Comparison of ENCODE assay signal across 9 cellular contexts in the genomic region with DNA sequence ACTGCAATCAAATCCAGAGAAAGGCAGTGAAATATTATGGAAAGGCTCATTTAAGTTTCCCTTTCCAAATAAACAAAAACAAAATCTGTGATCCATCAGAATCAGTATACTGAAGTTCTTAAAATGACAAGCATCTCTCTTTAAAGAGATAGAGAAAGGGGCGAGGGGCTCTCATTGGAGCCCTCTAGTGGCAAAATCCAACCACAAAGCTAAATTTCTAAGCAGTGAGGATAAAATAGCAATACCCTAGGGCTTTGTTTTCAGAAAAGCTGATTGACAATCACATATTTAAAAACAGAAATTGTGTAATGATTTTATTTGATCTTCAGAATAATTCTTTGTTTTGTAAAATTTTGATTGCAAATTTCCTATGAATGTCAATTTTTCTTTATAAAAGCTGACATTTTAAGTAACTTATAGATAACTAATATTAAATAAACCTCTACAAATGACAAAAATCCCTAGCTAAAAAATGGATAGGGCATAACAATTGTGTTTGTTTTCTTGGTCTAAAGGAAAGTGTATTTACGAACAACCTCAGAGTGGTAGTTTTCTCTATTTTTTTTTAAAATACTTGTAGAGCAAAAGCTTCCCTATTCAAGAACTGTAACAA.
DNase-seq lines count a peak whose midpoint lies in the region; ATAC-seq, FAIRE-seq and TF ChIP-seq lines count a peak whose summit lies in the region.
"Had no signal": no experiment of that assay in that cellular context is flagged by ENCODE, and none has a peak within 500 bp of the region (broad histone marks: within the 10 kb centered on the region; RNA-seq: fewer than 3 reads in every experiment).

No MANE protein-coding gene starts in this region.

- no peaks in the 10 kb centered on the region for H4K20me1 ChIP-seq in Loucy (ENCODE audit: insufficient read depth, low read length, poor library complexity, severe bottlenecking)

- H3K9me3 Mint-ChIP-seq in MCF 10A (ENCODE audit: unreplicated experiment): no peaks in the 10 kb centered on the region
- H3K9me3 Mint-ChIP-seq in WTC11: no peaks in the 10 kb centered on the region
- H3K9me3 Mint-ChIP-seq: stimulated activated naive B cell treated with anti-CD40 and anti-IgM and Interleukin-4, amounts not matched to agents 10 μg/mL and 1 μg/mL and 100 μg/mL, for 72 hours had no signal

- no peak overlapping the region for H3K4me3 Mint-ChIP-seq in MCF 10A (ENCODE audit: unreplicated experiment)
- H3K4me3 Mint-ChIP-seq in WTC11: no peak overlapping the region
- H3K4me3 Mint-ChIP-seq: stimulated activated naive B cell treated with anti-CD40 and anti-IgM and Interleukin-4, amounts not matched to agents 10 μg/mL and 1 μg/mL and 100 μg/mL, for 72 hours had no signal

- no peaks in the 10 kb centered on the region for H3F3A ChIP-seq in Loucy (ENCODE audit: low read depth)

- peak; percentile 94 for FAIRE-seq in islet of Langerhans (lab: Jason Lieb, UNC)

- H3K27ac ChIP-seq in breast epithelium (no peak overlapping the region), uterus (no peak overlapping the region)

- TF ChIP-seq POLR2A in breast epithelium (IDR thresholded peaks at IDR 0.05) (no peak), uterus (IDR thresholded peaks at IDR 0.05) (no peak)

- H3K36me3 ChIP-seq in breast epithelium: no peaks in the 10 kb centered on the region
- no peaks in the 10 kb centered on the region for H3K36me3 ChIP-seq in Loucy (ENCODE audit: insufficient read depth, low read length)
- H3K36me3 ChIP-seq in uterus: no peaks in the 10 kb centered on the region

- POLR2A ChIA-PET in MCF 10A (lab: Yijun Ruan, JAX) (interaction anchor here (1.1 kb wide), 2 partner anchors 31 to 310 kb away, joined by 3 to 5 read pairs; partner anchors contain the start of gene ZNHIT6), WTC11 (lab: Charles Lee) (no interaction called here)

- ATAC-seq in GM21786 (IDR thresholded peaks at IDR 0.05; ENCODE audit: unreplicated experiment) (peak; percentile 43), WTC11 (peak; percentile 59)

- no TSS peak for BruUV-seq in MCF 10A (replicated peaks; lab: Mats Ljungman, UMichigan)

- no peaks in the 10 kb centered on the region for H3K36me3 Mint-ChIP-seq in MCF 10A (ENCODE audit: insufficient read depth, unreplicated experiment)
- no peaks in the 10 kb centered on the region for H3K36me3 Mint-ChIP-seq in WTC11
- H3K36me3 Mint-ChIP-seq: stimulated activated naive B cell treated with anti-CD40 and anti-IgM and Interleukin-4, amounts not matched to agents 10 μg/mL and 1 μg/mL and 100 μg/mL, for 72 hours had no signal

- no peak overlapping the region for H3K4me3 ChIP-seq in breast epithelium
- H3K4me3 ChIP-seq in Loucy (ENCODE audit: low read length, poor library complexity, severe bottlenecking): no peak overlapping the region
- H3K4me3 ChIP-seq in uterus: no peak overlapping the region

- H3K79me2 ChIP-seq in Loucy (ENCODE audit: insufficient read depth, low read length): no peaks in the 10 kb centered on the region

- intact Hi-C loops in MCF 10A (cut with micrococcal nuclease): loop anchor here (1.0 to 10.0 kb wide), 2 partner anchors 310 to 1074 kb away; partner anchors contain the start of gene ZNHIT6
- intact Hi-C loops in breast epithelium (cut with DNase I; ENCODE audit: low total_unique reads): no loop called here
- intact Hi-C loops in uterus (cut with DNase I; ENCODE audit: low total_unique reads): no loop called here

- TF ChIP-seq CTCF in MCF 10A (IDR thresholded peaks at IDR 0.05; ENCODE audit: unreplicated experiment) (peak; percentile 69), breast epithelium (IDR thresholded peaks at IDR 0.05) (peak in 1 of 3 donors; percentile 47), Loucy (conservative IDR thresholded peaks at IDR 0.05; ENCODE audit: low read length) (peak; percentile 87), WTC11 (IDR thresholded peaks at IDR 0.05) (0 out of 2 replicates have a peak, but pooled peaks have one; percentile 29), uterus (IDR thresholded peaks at IDR 0.05) (peak; percentile 24 to 42 (median 35))

- H3K4me1 ChIP-seq in breast epithelium (no peaks in the 10 kb centered on the region), Loucy (ENCODE audit: insufficient read depth, low read length, poor library complexity, severe bottlenecking) (no peaks in the 10 kb centered on the region), uterus (no peaks in the 10 kb centered on the region)

- H3K27me3 Mint-ChIP-seq in MCF 10A (ENCODE audit: insufficient read depth, unreplicated experiment): peaks cover 9% of the 10 kb centered on the region
- no peaks in the 10 kb centered on the region for H3K27me3 Mint-ChIP-seq in WTC11 (ENCODE audit: low read depth)
- H3K27me3 Mint-ChIP-seq: stimulated activated naive B cell treated with anti-CD40 and anti-IgM and Interleukin-4, amounts not matched to agents 10 μg/mL and 1 μg/mL and 100 μg/mL, for 72 hours had no signal

- H3K9me2 ChIP-seq in Loucy (replicated peaks; ENCODE audit: low read depth, low read length): no peaks in the 10 kb centered on the region; the same call in 1 of the 2 replicates

- H3K9me3 ChIP-seq in breast epithelium (no peaks in the 10 kb centered on the region), Loucy (ENCODE audit: insufficient read depth, low read depth, low read length) (no peaks in the 10 kb centered on the region), uterus (no peaks in the 10 kb centered on the region)

- H3K4me1 Mint-ChIP-seq in MCF 10A (ENCODE audit: insufficient read depth, unreplicated experiment): no peaks in the 10 kb centered on the region
- H3K4me1 Mint-ChIP-seq in WTC11: no peaks in the 10 kb centered on the region

- H2AFZ ChIP-seq in Loucy (ENCODE audit: low read length): no peak overlapping the region

- H3K9ac ChIP-seq in Loucy (ENCODE audit: low read depth, low read length, poor library complexity, severe bottlenecking): no peak overlapping the region

- no peaks in the 10 kb centered on the region for H3K27me3 ChIP-seq in breast epithelium
- H3K27me3 ChIP-seq in Loucy (ENCODE audit: insufficient read depth, low read length, poor library complexity, severe bottlenecking): no peaks in the 10 kb centered on the region
- no peaks in the 10 kb centered on the region for H3K27me3 ChIP-seq in uterus

- H3K4me2 ChIP-seq in Loucy (ENCODE audit: low read depth, low read length, poor library complexity, severe bottlenecking): no peak overlapping the region

- CTCF ChIA-PET in MCF 10A (lab: Yijun Ruan, JAX) (interaction anchor here (0.6 to 3.0 kb wide), 18 partner anchors 10 to 310 kb away, joined by 3 to 23 read pairs (median 4); partner anchors contain the start of gene ZNHIT6), WTC11 (lab: Charles Lee) (interaction anchor here (0.7 to 1.6 kb wide), 15 partner anchors 11 to 710 kb away, joined by 3 to 15 read pairs (median 4); partner anchors contain the start of gene ZNHIT6)

- peak; percentile 56 for DNase-seq in MCF 10A (ENCODE audit: unreplicated experiment)
- DNase-seq in breast epithelium (ENCODE audit: low spot score in 2 of 2): no peak
- peak; percentile 13 for DNase-seq in WTC11 (ENCODE audit: low spot score)
- DNase-seq in uterus: no peak
- no peak for DNase-seq in NK-92 (lab: John Stamatoyannopoulos, UW; ENCODE audit: unreplicated experiment)
- DNase-seq: stimulated activated naive B cell treated with anti-CD40 and anti-IgM and Interleukin-4, amounts not matched to agents 10 μg/mL and 1 μg/mL and 100 μg/mL, for 72 hours had no signal

- H3K27ac Mint-ChIP-seq in MCF 10A (ENCODE audit: low read depth, unreplicated experiment): no peak overlapping the region
- H3K27ac Mint-ChIP-seq in WTC11: no peak overlapping the region
- H3K27ac Mint-ChIP-seq: stimulated activated naive B cell treated with anti-CD40 and anti-IgM and Interleukin-4, amounts not matched to agents 10 μg/mL and 1 μg/mL and 100 μg/mL, for 72 hours had no signal

TF ChIP-seq in WTC11, 78 proteins besides CTCF, POLR2A, EP300 and RAD21 (continues in another document):
- TF ChIP-seq, protein P1, sequence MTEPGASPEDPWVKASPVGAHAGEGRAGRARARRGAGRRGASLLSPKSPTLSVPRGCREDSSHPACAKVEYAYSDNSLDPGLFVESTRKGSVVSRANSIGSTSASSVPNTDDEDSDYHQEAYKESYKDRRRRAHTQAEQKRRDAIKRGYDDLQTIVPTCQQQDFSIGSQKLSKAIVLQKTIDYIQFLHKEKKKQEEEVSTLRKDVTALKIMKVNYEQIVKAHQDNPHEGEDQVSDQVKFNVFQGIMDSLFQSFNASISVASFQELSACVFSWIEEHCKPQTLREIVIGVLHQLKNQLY (CRISPR knock-in tag; IDR thresholded peaks at IDR 0.05): no peak
- TF ChIP-seq NFATC4 (CRISPR knock-in tag; IDR thresholded peaks at IDR 0.05): no peak
- TF ChIP-seq TEAD1 (CRISPR knock-in tag; IDR thresholded peaks at IDR 0.05): no peak
- TF ChIP-seq, protein P2, sequence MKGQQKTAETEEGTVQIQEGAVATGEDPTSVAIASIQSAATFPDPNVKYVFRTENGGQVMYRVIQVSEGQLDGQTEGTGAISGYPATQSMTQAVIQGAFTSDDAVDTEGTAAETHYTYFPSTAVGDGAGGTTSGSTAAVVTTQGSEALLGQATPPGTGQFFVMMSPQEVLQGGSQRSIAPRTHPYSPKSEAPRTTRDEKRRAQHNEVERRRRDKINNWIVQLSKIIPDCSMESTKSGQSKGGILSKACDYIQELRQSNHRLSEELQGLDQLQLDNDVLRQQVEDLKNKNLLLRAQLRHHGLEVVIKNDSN (CRISPR knock-in tag; IDR thresholded peaks at IDR 0.05): no peak
- no peak for TF ChIP-seq FOXK1 (CRISPR knock-in tag; IDR thresholded peaks at IDR 0.05)
- no peak for TF ChIP-seq ERG (CRISPR knock-in tag; IDR thresholded peaks at IDR 0.05)
- no peak for TF ChIP-seq CREM (CRISPR knock-in tag; IDR thresholded peaks at IDR 0.05)
- TF ChIP-seq ZBTB21 (CRISPR knock-in tag; IDR thresholded peaks at IDR 0.05; ENCODE audit: borderline replicate concordance): no peak

Comparison
In these comparisons a context has a peak if more than half of its experiments do, and no peak if none do; other contexts are left out.
1. DNase-seq: peak in MCF 10A (single experiment) and WTC11 (single experiment); none in breast epithelium (0 of 2), uterus (0 of 2) and NK-92 (single experiment).